8 cellular contexts compared by ENCODE assay signal in genomic region chrX:8815460-8816065, GRCh38. TPM values are rescaled to one million over a fixed set of nuclear protein-coding genes. Genes with fewer than 3 reads are reported as not detected.
A peak's percentile ranks its signal among the peaks of the same experiment; 100 is the strongest.
DNase-seq lines count a peak whose midpoint lies in the region; ATAC-seq and TF ChIP-seq lines count a peak whose summit lies in the region.

No MANE protein-coding gene starts in this region.

- CTCF ChIA-PET in activated CD4-positive, alpha-beta memory T cell treated with anti-CD3 and anti-CD28 coated beads for 36 hours (lab: Charles Lee), result interaction anchor here (0.6 to 1.7 kb wide), 5 partner anchors 28 to 767 kb away, joined by 3 to 7 read pairs (median 3); no protein-coding TSS in a partner anchor

- ATAC-seq in HG02610 (IDR thresholded peaks at IDR 0.05; ENCODE audit: unreplicated experiment), result peak; percentile 43

- no peak overlapping the region for H3K14ac ChIP-seq in mesenchymal stem cell (ENCODE audit: low read length in 2 of 2)

- no peak overlapping the region for H2BK120ac ChIP-seq in mesenchymal stem cell (ENCODE audit: low read depth, low read length)

- H3K4ac ChIP-seq in mesenchymal stem cell (ENCODE audit: low read depth in 1 of 2, low read length in 2 of 2), result no peak overlapping the region

- H3K9ac ChIP-seq in mesenchymal stem cell (ENCODE audit: low read length), result no peak overlapping the region

- no peak overlapping the region for H2BK5ac ChIP-seq in mesenchymal stem cell (ENCODE audit: low read depth, low read length, poor library complexity, severe bottlenecking)

- H4K91ac ChIP-seq in mesenchymal stem cell (ENCODE audit: low read length), result no peak overlapping the region

- H2BK15ac ChIP-seq in mesenchymal stem cell (ENCODE audit: low read depth, poor library complexity, severe bottlenecking), result no peak overlapping the region

- no peaks in the 10 kb centered on the region for H3K79me1 ChIP-seq in mesenchymal stem cell (replicated peaks; ENCODE audit: low read length, poor library complexity, severe bottlenecking)

- no peak overlapping the region for H3K18ac ChIP-seq in mesenchymal stem cell (ENCODE audit: low read depth in 1 of 2, low read length in 2 of 2)

- H2AK5ac ChIP-seq in mesenchymal stem cell (ENCODE audit: low read length, severe bottlenecking), result no peak overlapping the region

- H3K23ac ChIP-seq in mesenchymal stem cell (ENCODE audit: low read length in 2 of 2), result no peak overlapping the region

- H3K27ac Mint-ChIP-seq in chondrocyte (ENCODE audit: unreplicated experiment), result no peak overlapping the region
- H3K27ac Mint-ChIP-seq in activated CD4-positive, alpha-beta memory T cell treated with anti-CD3 and anti-CD28 coated beads for 36 hours, result no peak overlapping the region

- no peaks in the 10 kb centered on the region for H3K9me3 ChIP-seq in right atrium auricular region
- no peaks in the 10 kb centered on the region for H3K9me3 ChIP-seq in mesenchymal stem cell (ENCODE audit: control insufficient read depth, low read length)
- no peaks in the 10 kb centered on the region for H3K9me3 ChIP-seq in effector memory CD4-positive, alpha-beta T cell (ENCODE audit: control insufficient read depth, low read length)

- no peak overlapping the region for H2BK12ac ChIP-seq in mesenchymal stem cell (ENCODE audit: low read length in 2 of 2)

- no peak overlapping the region for H2AFZ ChIP-seq in mesenchymal stem cell (ENCODE audit: low read depth, low read length)

- TF ChIP-seq CTCF in right atrium auricular region (IDR thresholded peaks at IDR 0.05), result peak; percentile 74 to 83
- TF ChIP-seq CTCF in chondrocyte (IDR thresholded peaks at IDR 0.05), result peak; percentile 91

- no peaks in the 10 kb centered on the region for H3K4me1 Mint-ChIP-seq in chondrocyte (ENCODE audit: low read depth)
- no peaks in the 10 kb centered on the region for H3K4me1 Mint-ChIP-seq in activated CD4-positive, alpha-beta memory T cell treated with anti-CD3 and anti-CD28 coated beads for 36 hours (ENCODE audit: low read depth)

- no peaks in the 10 kb centered on the region for H3K36me3 Mint-ChIP-seq in chondrocyte (ENCODE audit: low read depth)
- no peaks in the 10 kb centered on the region for H3K36me3 Mint-ChIP-seq in activated CD4-positive, alpha-beta memory T cell treated with anti-CD3 and anti-CD28 coated beads for 36 hours

- no peaks in the 10 kb centered on the region for H3K4me1 ChIP-seq in right atrium auricular region
- H3K4me1 ChIP-seq in mesenchymal stem cell (ENCODE audit: control insufficient read depth, insufficient read depth, low read depth, low read length), result no peaks in the 10 kb centered on the region
- no peaks in the 10 kb centered on the region for H3K4me1 ChIP-seq in effector memory CD4-positive, alpha-beta T cell (ENCODE audit: control insufficient read depth, insufficient read depth, low read length, poor library complexity, severe bottlenecking)

- H3K4me3 Mint-ChIP-seq in chondrocyte (ENCODE audit: unreplicated experiment), result no peak overlapping the region
- no peak overlapping the region for H3K4me3 Mint-ChIP-seq in activated CD4-positive, alpha-beta memory T cell treated with anti-CD3 and anti-CD28 coated beads for 36 hours

- DNase-seq in right atrium auricular region (ENCODE audit: low spot score) (no peak), cardiac septum (ENCODE audit: low spot score) (no peak), NCI-H82 (lab: John Stamatoyannopoulos, UW) (peak; percentile 83), chondrocyte (ENCODE audit: low spot score) (no peak), mesenchymal stem cell (peak; percentile 50)
- no peak for DNase-seq in effector memory CD4-positive, alpha-beta T cell
- no peak for DNase-seq in activated CD4-positive, alpha-beta memory T cell treated with anti-CD3 and anti-CD28 coated beads for 36 hours

- POLR2A ChIA-PET in activated CD4-positive, alpha-beta memory T cell treated with anti-CD3 and anti-CD28 coated beads for 36 hours (lab: Charles Lee), result no interaction called here

- no peak overlapping the region for H4K8ac ChIP-seq in mesenchymal stem cell (ENCODE audit: low read length)

- H3K27ac ChIP-seq in right atrium auricular region, result no peak overlapping the region
- no peak overlapping the region for H3K27ac ChIP-seq in mesenchymal stem cell (ENCODE audit: low read length, poor library complexity, severe bottlenecking)
- H3K27ac ChIP-seq in effector memory CD4-positive, alpha-beta T cell (ENCODE audit: insufficient read depth, low read length, poor library complexity, severe bottlenecking), result no peak overlapping the region

- intact Hi-C loops in cardiac septum (cut with DNase I), result loop anchor here (10.0 kb wide), 3 partner anchors 71 to 889 kb away; no protein-coding TSS in a partner anchor
- intact Hi-C loops in activated CD4-positive, alpha-beta memory T cell treated with anti-CD3 and anti-CD28 coated beads for 36 hours (cut with micrococcal nuclease), result loop anchor here (2.0 to 5.0 kb wide), 3 partner anchors 67 to 1303 kb away; no protein-coding TSS in a partner anchor

- no peak overlapping the region for H3K4me3 ChIP-seq in right atrium auricular region
- H3K4me3 ChIP-seq in mesenchymal stem cell (ENCODE audit: insufficient read depth in 1 of 2, low read depth in 1 of 2, low read length in 2 of 2), result no peak overlapping the region
- no peak overlapping the region for H3K4me3 ChIP-seq in effector memory CD4-positive, alpha-beta T cell (ENCODE audit: insufficient read depth, low read depth, low read length, poor library complexity, severe bottlenecking)

- H3K27me3 ChIP-seq in right atrium auricular region (no peaks in the 10 kb centered on the region), mesenchymal stem cell (ENCODE audit: control insufficient read depth in 1 of 2, insufficient read depth in 1 of 2, low read length in 2 of 2) (peaks cover 0 to 4% of the 10 kb centered on the region in 2 experiments)
- no peaks in the 10 kb centered on the region for H3K27me3 ChIP-seq in effector memory CD4-positive, alpha-beta T cell (replicated peaks; ENCODE audit: control insufficient read depth, insufficient read depth, low read length, poor library complexity, severe bottlenecking)

- H3K27me3 Mint-ChIP-seq in chondrocyte (ENCODE audit: low read depth), result peaks cover 8% of the 10 kb centered on the region
- peaks cover 2% of the 10 kb centered on the region for H3K27me3 Mint-ChIP-seq in activated CD4-positive, alpha-beta memory T cell treated with anti-CD3 and anti-CD28 coated beads for 36 hours

- no peaks in the 10 kb centered on the region for H3K9me3 Mint-ChIP-seq in chondrocyte (ENCODE audit: low read depth)
- H3K9me3 Mint-ChIP-seq in activated CD4-positive, alpha-beta memory T cell treated with anti-CD3 and anti-CD28 coated beads for 36 hours, result no peaks in the 10 kb centered on the region

- no peak overlapping the region for H3K4me2 ChIP-seq in mesenchymal stem cell (ENCODE audit: low read length, poor library complexity, severe bottlenecking)

- no peaks in the 10 kb centered on the region for H3K36me3 ChIP-seq in right atrium auricular region
- no peaks in the 10 kb centered on the region for H3K36me3 ChIP-seq in mesenchymal stem cell (ENCODE audit: control insufficient read depth in 1 of 2, insufficient read depth in 2 of 2, low read depth in 1 of 2, low read length in 2 of 2)
- no peaks in the 10 kb centered on the region for H3K36me3 ChIP-seq in effector memory CD4-positive, alpha-beta T cell (ENCODE audit: control insufficient read depth, insufficient read depth, low read length)

RNA-seq across cellular contexts. Expression of gene FAM9A, which starts 14.4 kb away (rescaled TPM):
- total RNA-seq in right atrium auricular region (not detected), cardiac septum (not detected), chondrocyte (not detected in 3 replicates)
- not detected for polyA plus RNA-seq in mesenchymal stem cell (2013, experiment 1 of 2)
- polyA plus RNA-seq in mesenchymal stem cell (2013, experiment 2 of 2), result not detected
- total RNA-seq in activated CD4-positive, alpha-beta memory T cell treated with anti-CD3 and anti-CD28 coated beads for 36 hours, result not detected

Comparison
In these comparisons a context has a peak if more than half of its experiments do, and no peak if none do; other contexts are left out.
1. DNase-seq: peak in NCI-H82 (single experiment) and mesenchymal stem cell (single experiment); none in right atrium auricular region (single experiment), cardiac septum (single experiment), chondrocyte (single experiment), effector memory CD4-positive, alpha-beta T cell (0 of 3) and activated CD4-positive, alpha-beta memory T cell treated with anti-CD3 and anti-CD28 coated beads for 36 hours (single experiment).